ENCODE assay signal across 8 cellular contexts in the genomic region with DNA sequence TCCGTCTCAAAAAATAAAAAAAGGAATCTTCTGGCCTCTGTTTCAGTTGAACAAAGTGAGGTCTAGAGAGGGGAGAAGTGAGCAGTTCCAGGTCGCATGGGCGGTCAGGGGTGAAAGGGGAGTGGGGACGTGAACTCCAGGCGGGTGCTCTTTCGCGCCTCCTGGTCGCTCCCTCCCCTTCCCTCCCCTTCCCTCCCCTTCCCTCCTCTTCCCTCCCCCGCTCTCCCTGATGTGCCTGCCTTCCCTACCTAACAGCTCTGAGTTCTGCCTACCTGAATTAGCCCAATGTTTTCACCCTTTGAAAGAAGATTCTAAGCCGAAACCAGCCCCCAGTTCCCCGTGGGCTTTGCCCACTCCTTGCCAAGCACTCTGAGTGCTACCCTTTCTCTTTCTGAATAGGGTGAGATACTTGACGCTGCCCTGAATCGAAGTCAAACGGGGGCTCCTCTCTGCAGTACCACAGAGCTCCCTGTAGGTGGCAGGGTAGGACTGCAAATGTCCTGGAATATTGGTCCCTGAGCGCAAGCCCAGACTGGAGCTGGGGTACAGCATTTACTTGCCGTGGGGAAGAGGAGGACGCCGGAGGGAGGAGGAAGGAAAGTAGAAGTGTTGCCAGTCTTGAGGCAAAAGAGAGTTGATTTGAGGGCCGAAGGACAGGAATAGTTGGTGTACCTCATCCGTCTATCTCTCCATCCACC.
DNase-seq lines count a peak whose midpoint lies in the region; ATAC-seq and TF ChIP-seq lines count a peak whose summit lies in the region.
"Not testable (repeated sequence)": the region's sequence is repeated elsewhere in the genome, so short reads cannot be mapped to it uniquely, and the experiment has no call there.

No MANE protein-coding gene starts in this region.

- TF ChIP-seq CTCF in astrocyte of the cerebellum (IDR thresholded peaks at IDR 0.05; ENCODE audit: low read depth, low read length, missing control alignments) (peak; percentile 49), left ventricle myocardium inferior (IDR thresholded peaks at IDR 0.05; ENCODE audit: borderline replicate concordance) (peak; percentile 69), thyroid gland (IDR thresholded peaks at IDR 0.05) (peak in 5 of 6 experiments; percentile 12 to 61 (median 50))

- 9 to 13% methylated on average over 14 to 15 of the region's 20 CpGs for WGBS in thyroid gland, 2 donors

- not testable (repeated sequence) for H3K27me3 ChIP-seq in left ventricle myocardium inferior (ENCODE audit: low read depth); thyroid gland

- DNase-seq in EH (ENCODE audit: low read depth) = peak; percentile 12
- peak; percentile 50 for DNase-seq in NCI-H69 (lab: John Stamatoyannopoulos, UW)
- DNase-seq in activated CD4-positive, alpha-beta T cell treated with anti-CD3 and anti-CD28 coated beads for 1 hour = peak; percentile 16
- DNase-seq in astrocyte of the cerebellum (ENCODE audit: low read depth); left ventricle myocardium inferior: not testable (repeated sequence)
- peak; percentile 0 for DNase-seq in pons (ENCODE audit: low spot score)
- peak; percentile 27 to 30 for DNase-seq in thyroid gland

- not testable (repeated sequence) for H3K27ac ChIP-seq in left ventricle myocardium inferior (replicated peaks); thyroid gland

- H3K36me3 ChIP-seq in left ventricle myocardium inferior, thyroid gland: not testable (repeated sequence)

- TF ChIP-seq POLR2A in thyroid gland (IDR thresholded peaks at IDR 0.05) = not testable (repeated sequence)

- intact Hi-C loops in left ventricle myocardium inferior (cut with micrococcal nuclease); thyroid gland (cut with DNase I): not testable (repeated sequence)

- ATAC-seq in HG02678 (IDR thresholded peaks at IDR 0.05; ENCODE audit: unreplicated experiment) = peak; percentile 61

- H3K9me3 ChIP-seq in left ventricle myocardium inferior (replicated peaks); thyroid gland: not testable (repeated sequence)

- in situ Hi-C loops in astrocyte of the cerebellum (cut with HindIII; ENCODE audit: low sequenced_read_pairs) = not testable (repeated sequence)

- H3K4me3 ChIP-seq in astrocyte of the cerebellum (ENCODE audit: low read depth, low read length); left ventricle myocardium inferior; thyroid gland (replicated peaks in 1 of 3): not testable (repeated sequence)

- not testable (repeated sequence) for H3K4me1 ChIP-seq in left ventricle myocardium inferior, thyroid gland
